ENCODE assay signal across 15 cellular contexts in the genomic region with DNA sequence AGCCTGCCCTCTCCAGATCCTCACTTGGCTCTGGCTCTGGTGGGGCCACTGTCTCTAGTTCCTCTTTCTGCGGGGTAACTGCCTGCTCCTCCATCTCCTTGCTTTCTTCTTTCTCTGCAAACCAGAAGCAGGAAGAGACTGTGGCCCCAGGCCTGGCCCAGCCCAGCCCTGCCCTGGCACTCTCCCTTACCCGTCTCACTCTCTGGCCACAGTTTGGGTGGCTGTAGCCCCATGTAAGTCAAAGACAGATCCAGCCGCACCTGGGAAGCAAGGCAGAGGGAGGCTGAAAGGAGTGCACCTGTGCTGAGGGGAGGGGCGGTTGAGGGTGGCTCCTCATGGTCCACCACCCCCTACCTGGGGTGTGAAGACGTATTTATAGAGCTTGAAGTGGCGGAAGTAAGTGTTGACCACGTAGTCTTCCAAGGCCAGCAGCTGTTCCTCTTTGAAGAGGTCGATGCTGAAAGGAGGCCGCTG. TPM values are rescaled to one million over a fixed set of nuclear protein-coding genes. Genes with fewer than 3 reads are reported as not detected.
DNase-seq lines count a peak whose midpoint lies in the region; FAIRE-seq and TF ChIP-seq lines count a peak whose summit lies in the region.
"Had no signal": no experiment of that assay in that cellular context is flagged by ENCODE, and none has a peak within 500 bp of the region (broad histone marks: within the 10 kb centered on the region; RNA-seq: fewer than 3 reads in every experiment).

No MANE protein-coding gene starts in this region.

- no peaks in the 10 kb centered on the region for H3K9me3 ChIP-seq in OCI-LY7 (ENCODE audit: low read length)
- H3K9me3 ChIP-seq in prostate gland = no peaks in the 10 kb centered on the region
- H3K9me3 ChIP-seq: right lobe of liver, suprapubic skin had no signal

- H3K27me3 Mint-ChIP-seq in activated CD4-positive, alpha-beta memory T cell treated with anti-CD3 and anti-CD28 coated beads for 36 hours = no peaks in the 10 kb centered on the region
- H3K27me3 Mint-ChIP-seq: activated naive CD4-positive, alpha-beta T cell treated with anti-CD3 and anti-CD28 coated beads, Interleukin-2, amount 10 ng/mL, durations not matched to agents 7 days and 5 days had no signal

- no peak overlapping the region for H3K4me3 Mint-ChIP-seq in activated CD4-positive, alpha-beta memory T cell treated with anti-CD3 and anti-CD28 coated beads for 36 hours
- H3K4me3 Mint-ChIP-seq: activated naive CD4-positive, alpha-beta T cell treated with anti-CD3 and anti-CD28 coated beads, Interleukin-2, amount 10 ng/mL, durations not matched to agents 7 days and 5 days had no signal

- no peaks in the 10 kb centered on the region for H3K9me2 ChIP-seq in OCI-LY7 (ENCODE audit: insufficient read depth, low read length)

- H3K27ac ChIP-seq in OCI-LY7 (ENCODE audit: low read depth, low read length, poor library complexity, severe bottlenecking) (peak overlapping the region; percentile 43), dorsolateral prefrontal cortex (peak overlapping the region in 35 of 59 donors; percentile 1 to 75 (median 43)), prostate gland (no peak overlapping the region)
- H3K27ac ChIP-seq: GM23248, suprapubic skin had no signal

- DNase-seq in GM12891 (ENCODE audit: insufficient read length, low spot score) (no peak), OCI-LY7 (ENCODE audit: low spot score) (peak; percentile 42), dorsolateral prefrontal cortex (peak in 2 of 10 donors; percentile 22 to 30), posterior vena cava (ENCODE audit: low spot score) (peak; percentile 73), NCI-H524 (lab: John Stamatoyannopoulos, UW) (no peak), prostate gland (ENCODE audit: low spot score) (no peak), ACHN (no peak)
- DNase-seq in activated CD4-positive, alpha-beta memory T cell treated with anti-CD3 and anti-CD28 coated beads for 36 hours = no peak
- DNase-seq: activated naive CD4-positive, alpha-beta T cell treated with anti-CD3 and anti-CD28 coated beads, Interleukin-2, amount 10 ng/mL, durations not matched to agents 7 days and 5 days; GM23248; NCI-H82; right lobe of liver had no signal

- in situ Hi-C loops in ACHN (cut with HindIII; ENCODE audit: low pct_ligation_motif_present, low pct_unique_long_range_greater_than_20kb, low sequenced_read_pairs) = no loop called here

- no peak overlapping the region for H3K27ac Mint-ChIP-seq in activated CD4-positive, alpha-beta memory T cell treated with anti-CD3 and anti-CD28 coated beads for 36 hours

- H3K4me3 ChIP-seq in OCI-LY7 (ENCODE audit: low read depth, low read length, poor library complexity, severe bottlenecking) = no peak overlapping the region
- no peak overlapping the region for H3K4me3 ChIP-seq in dorsolateral prefrontal cortex
- H3K4me3 ChIP-seq in prostate gland = no peak overlapping the region
- H3K4me3 ChIP-seq: GM23248, right lobe of liver, suprapubic skin had no signal

- H3K4me1 ChIP-seq in OCI-LY7 (ENCODE audit: insufficient read depth, low read length, poor library complexity, severe bottlenecking) (peaks cover 43% of the 10 kb centered on the region), prostate gland (replicated peaks) (peaks cover 16% of the 10 kb centered on the region)

- POLR2A ChIA-PET in OCI-LY7 (lab: Charles Lee) = interaction anchor here (1.2 kb wide), 1 partner anchor 11 kb away, joined by 4 read pairs; a partner anchor contains a TSS
- POLR2A ChIA-PET in activated CD4-positive, alpha-beta memory T cell treated with anti-CD3 and anti-CD28 coated beads for 36 hours (lab: Charles Lee) = no interaction called here

- FAIRE-seq in GM12891 (lab: Jason Lieb, UNC) = peak; percentile 26
- FAIRE-seq: colon, HTR-8/SVneo had no signal

- H2AFZ ChIP-seq in OCI-LY7 (ENCODE audit: low read length) = no peak overlapping the region
- H2AFZ ChIP-seq: GM23248 had no signal

- H3K36me3 Mint-ChIP-seq in activated CD4-positive, alpha-beta memory T cell treated with anti-CD3 and anti-CD28 coated beads for 36 hours = peaks cover 8% of the 10 kb centered on the region

- no peaks in the 10 kb centered on the region for H3K9me3 Mint-ChIP-seq in activated CD4-positive, alpha-beta memory T cell treated with anti-CD3 and anti-CD28 coated beads for 36 hours
- H3K9me3 Mint-ChIP-seq: activated naive CD4-positive, alpha-beta T cell treated with anti-CD3 and anti-CD28 coated beads, Interleukin-2, amount 10 ng/mL, durations not matched to agents 7 days and 5 days had no signal

- H3K4me1 Mint-ChIP-seq in activated CD4-positive, alpha-beta memory T cell treated with anti-CD3 and anti-CD28 coated beads for 36 hours (ENCODE audit: low read depth) = peaks cover 25% of the 10 kb centered on the region

- TF ChIP-seq CTCF in OCI-LY7 (conservative IDR thresholded peaks at IDR 0.05; ENCODE audit: low read length) (no peak), dorsolateral prefrontal cortex (IDR thresholded peaks at IDR 0.05 in 54 of 56, conservative IDR thresholded peaks at IDR 0.05 in 2 of 56; ENCODE audit: low read depth in 1 of 56, partially characterized antibody in 56 of 56) (no peak), prostate gland (IDR thresholded peaks at IDR 0.05) (no peak)

- WGBS in prostate gland = 85% methylated on average over 9 of the region's 9 CpGs

- CTCF ChIA-PET in OCI-LY7 (lab: Charles Lee; ENCODE audit: unreplicated experiment) = no interaction called here
- CTCF ChIA-PET in activated CD4-positive, alpha-beta memory T cell treated with anti-CD3 and anti-CD28 coated beads for 36 hours (lab: Charles Lee) = no interaction called here

- peaks cover 62% of the 10 kb centered on the region for H3K36me3 ChIP-seq in OCI-LY7 (ENCODE audit: insufficient read depth, low read length)
- H3K36me3 ChIP-seq in prostate gland = no peaks in the 10 kb centered on the region

- H3K79me2 ChIP-seq in OCI-LY7 (ENCODE audit: insufficient read depth, low read depth, low read length) = peaks cover 20% of the 10 kb centered on the region; the same call in 1 of the 2 replicates

- intact Hi-C loops in OCI-LY7 (cut with micrococcal nuclease; ENCODE audit: unreplicated experiment) = loop anchor here (10.0 kb wide), 1 partner anchor 1884 kb away; a partner anchor contains a TSS
- intact Hi-C loops in dorsolateral prefrontal cortex (cut with DNase I) = no loop called here
- intact Hi-C loops in posterior vena cava (cut with DNase I) = no loop called here
- intact Hi-C loops in activated CD4-positive, alpha-beta memory T cell treated with anti-CD3 and anti-CD28 coated beads for 36 hours (cut with micrococcal nuclease) = no loop called here
- intact Hi-C loops in prostate gland (cut with DNase I) = no loop called here

- BruUV-seq in OCI-LY7 (replicated peaks; lab: Mats Ljungman, UMichigan) = no TSS peak

- H3K4me2 ChIP-seq in OCI-LY7 (ENCODE audit: low read length) = peak overlapping the region; percentile 95; the same call in 1 of the 2 replicates

- no peaks in the 10 kb centered on the region for H4K20me1 ChIP-seq in OCI-LY7 (ENCODE audit: insufficient read depth, low read length)

- no peaks in the 10 kb centered on the region for H3K27me3 ChIP-seq in dorsolateral prefrontal cortex
- no peaks in the 10 kb centered on the region for H3K27me3 ChIP-seq in prostate gland (replicated peaks; ENCODE audit: insufficient read depth)
- H3K27me3 ChIP-seq: right lobe of liver, suprapubic skin had no signal

- TF ChIP-seq POLR2A in GM12891 (IDR thresholded peaks at IDR 0.05; ENCODE audit: low read depth, low read length) (no peak), prostate gland (IDR thresholded peaks at IDR 0.05) (no peak)

TF ChIP-seq in GM12891, 5 proteins besides CTCF, POLR2A, EP300 and RAD21:
- TF ChIP-seq PAX5 (IDR thresholded peaks at IDR 0.05; ENCODE audit: insufficient read depth, low read length, severe bottlenecking) (no peak), SPI1 (IDR thresholded peaks at IDR 0.05; ENCODE audit: low read depth, low read length) (peak; percentile 46)

RNA-seq across cellular contexts. Expression of a gene that starts 2.8 kb away (rescaled TPM):
- polyA plus RNA-seq in GM12891 (2012; ENCODE audit: low read depth, missing spikeins) = 8.3 TPM
- total RNA-seq in OCI-LY7 (2014; rRNA removed; shearing (Covaris generic)) = 20.7 and 27.4 TPM in 2 replicates
- 25.0 and 27.4 TPM in 2 replicates for total RNA-seq in OCI-LY7 (2022)
- 10 to 100 TPM in 93 of 120 experiments, 1 to 10 TPM in 27; 3.6 to 27.3 (median 12.7) TPM for total RNA-seq in dorsolateral prefrontal cortex
- total RNA-seq in posterior vena cava = 1 to 10 TPM; 1.2 TPM
- 1 to 10 TPM; 3.8 to 4.9 TPM for total RNA-seq in activated CD4-positive, alpha-beta memory T cell treated with anti-CD3 and anti-CD28 coated beads for 36 hours
- total RNA-seq in prostate gland = 10 to 100 TPM in 1 of 2 donors, 1 to 10 TPM in 1; 3.1 to 13.2 TPM

RNA-seq across cellular contexts. Expression of a gene that starts 3.1 kb away (rescaled TPM):
- polyA plus RNA-seq in GM12891 (2012; ENCODE audit: low read depth, missing spikeins) = 39.2 TPM
- total RNA-seq in OCI-LY7 (2014; rRNA removed; shearing (Covaris generic)) = 54.8 and 70.5 TPM in 2 replicates
- total RNA-seq in OCI-LY7 (2022) = 108 and 120 TPM in 2 replicates
- 100 to 1,000 TPM in 39 of 120 experiments, 10 to 100 TPM in 81; 72.0 to 128 (median 95.4) TPM for total RNA-seq in dorsolateral prefrontal cortex
- total RNA-seq in posterior vena cava = 10 to 100 TPM; 60.9 to 66.5 TPM
- 10 to 100 TPM; 70.9 to 72.8 TPM for total RNA-seq in activated CD4-positive, alpha-beta memory T cell treated with anti-CD3 and anti-CD28 coated beads for 36 hours
- total RNA-seq in prostate gland = 100 to 1,000 TPM in 1 of 2 donors, 10 to 100 TPM in 1; 89.9 to 113 TPM

RNA-seq across cellular contexts. Expression of a gene that starts 10.8 kb away (rescaled TPM):
- polyA plus RNA-seq in GM12891 (2012; ENCODE audit: low read depth, missing spikeins) = 29.2 TPM
- total RNA-seq in OCI-LY7 (2014; rRNA removed; shearing (Covaris generic)) = 37.6 and 40.5 TPM in 2 replicates
- total RNA-seq in OCI-LY7 (2022) = 41.9 and 46.5 TPM in 2 replicates
- 10 to 100 TPM; 25.1 to 55.2 (median 38.8) TPM for total RNA-seq in dorsolateral prefrontal cortex
- 10 to 100 TPM; 13.0 to 13.9 TPM for total RNA-seq in posterior vena cava
- total RNA-seq in activated CD4-positive, alpha-beta memory T cell treated with anti-CD3 and anti-CD28 coated beads for 36 hours = 10 to 100 TPM; 24.1 to 27.9 TPM
- 10 to 100 TPM; 37.2 to 45.2 TPM for total RNA-seq in prostate gland

RNA-seq across cellular contexts. Expression of a gene that starts 28.0 kb away (rescaled TPM):
- polyA plus RNA-seq in GM12891 (2012; ENCODE audit: low read depth, missing spikeins) = 1.2 TPM
- total RNA-seq in OCI-LY7 (2014; rRNA removed; shearing (Covaris generic)) = 1.9 and 2.5 TPM in 2 replicates
- total RNA-seq in OCI-LY7 (2022) = 1.0 and 1.1 TPM in 2 replicates
- total RNA-seq in dorsolateral prefrontal cortex = 10 to 100 TPM; 11.5 to 20.4 (median 15.6) TPM
- 10 to 100 TPM; 10.1 to 11.2 TPM for total RNA-seq in posterior vena cava
- total RNA-seq in activated CD4-positive, alpha-beta memory T cell treated with anti-CD3 and anti-CD28 coated beads for 36 hours = 1 to 10 TPM; 2.9 to 3.1 TPM
- 10 to 100 TPM; 17.9 to 24.0 TPM for total RNA-seq in prostate gland

Comparison
In these comparisons a context has a peak if more than half of its experiments do, and no peak if none do; other contexts are left out.
1. DNase-seq: peak in OCI-LY7 (single experiment) and posterior vena cava (single experiment); none in GM12891 (single experiment), NCI-H524 (0 of 2), activated CD4-positive, alpha-beta memory T cell treated with anti-CD3 and anti-CD28 coated beads for 36 hours (single experiment), prostate gland (single experiment) and ACHN (single experiment).
2. H3K27ac ChIP-seq: peak in OCI-LY7 (single experiment) and dorsolateral prefrontal cortex (35 of 59); none in prostate gland (0 of 2).